ENCODE assay signal across 37 cellular contexts in the genomic region with DNA sequence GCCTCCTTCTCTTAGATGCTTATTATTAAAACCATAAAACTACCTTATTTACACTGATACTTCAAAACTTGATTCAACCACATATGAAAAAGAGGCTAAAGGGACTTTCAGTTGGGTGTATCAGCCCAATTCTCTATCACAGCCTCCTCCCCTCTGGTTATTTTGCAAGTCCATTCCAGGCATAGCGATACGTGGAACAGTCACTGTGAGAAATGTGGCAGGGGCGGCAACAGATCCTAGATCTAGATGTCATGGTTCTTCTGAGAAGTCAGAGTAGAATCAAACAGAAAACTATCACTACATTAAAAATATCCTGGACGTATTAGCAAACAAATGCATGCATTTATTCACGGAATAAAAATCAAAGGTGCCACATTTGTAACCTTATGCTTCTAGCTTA.
"Had no signal": no experiment of that assay in that cellular context is flagged by ENCODE, and none has a peak within 500 bp of the region (broad histone marks: within the 10 kb centered on the region; RNA-seq: fewer than 3 reads in every experiment).

No MANE protein-coding gene starts in this region.

- H3K27ac Mint-ChIP-seq: activated CD4-positive, alpha-beta memory T cell treated with anti-CD3 and anti-CD28 coated beads, Interleukin-2, amount 10 ng/mL, durations not matched to agents 7 days and 5 days; activated CD4-positive, alpha-beta T cell treated with anti-CD3 and anti-CD28 coated beads for 36 hours; activated CD4-positive, alpha-beta T cell treated with anti-CD3 and anti-CD28 coated beads, Interleukin-2, amount 10 ng/mL, durations not matched to agents 7 days and 5 days; activated CD8-positive, alpha-beta memory T cell treated with anti-CD3 and anti-CD28 coated beads, Interleukin-2, amount 10 ng/mL, durations not matched to agents 7 days and 5 days; activated naive CD4-positive, alpha-beta T cell treated with anti-CD3 and anti-CD28 coated beads, Interleukin-2, amount 10 ng/mL, durations not matched to agents 7 days and 5 days; activated naive CD4-positive, alpha-beta T cell treated with anti-CD3 and anti-CD28 coated beads, Interleukin-2, amount 50 U/mL, for 24 hours; activated naive CD8-positive, alpha-beta T cell; activated naive CD8-positive, alpha-beta T cell treated with anti-CD3 and anti-CD28 coated beads, Interleukin-2, amount 10 ng/mL, durations not matched to agents 7 days and 5 days; activated naive CD8-positive, alpha-beta T cell treated with anti-CD3 and anti-CD28 coated beads, Interleukin-2, amount 50 U/mL, for 24 hours; activated T-cell treated with anti-CD3 and anti-CD28 coated beads, Interleukin-2, amount 50 U/mL, for 24 hours; activated T-helper 2 cell treated with anti-CD3 and anti-CD28 coated beads, Interferon-gamma antibody, Interleukin-2, Interleukin-4, amounts not matched to agents 10 μg/mL and 5 μg/mL and 100 μg/mL, durations not matched to agents 14 hours and 24 hours and 36 hours; brain; T-helper 1 cell treated with Interleukin-12 subunit alpha and Interleukin-12 subunit beta and Interleukin-4 antibody, amounts not matched to agents 30 μg/mL and 1 μg/mL, for 36 hours; T-helper 2 cell treated with Interferon-gamma antibody and Interleukin-4, amounts not matched to agents 5 μg/mL and 100 μg/mL, for 36 hours; WTC11 had no signal

- DNase-seq: activated CD4-positive, alpha-beta memory T cell treated with anti-CD3 and anti-CD28 coated beads, Interleukin-2, amount 10 ng/mL, durations not matched to agents 7 days and 5 days; activated CD4-positive, alpha-beta T cell treated with anti-CD3 and anti-CD28 coated beads for 1 hour; activated CD4-positive, alpha-beta T cell treated with anti-CD3 and anti-CD28 coated beads for 36 hours; activated CD4-positive, alpha-beta T cell treated with anti-CD3 and anti-CD28 coated beads for 48 hours; activated CD4-positive, alpha-beta T cell treated with anti-CD3 and anti-CD28 coated beads, Interleukin-2, amount 10 ng/mL, durations not matched to agents 7 days and 5 days; activated CD4-positive, alpha-beta T cell treated with anti-CD3 and anti-CD28 coated beads, Interleukin-2, amount 50 U/mL, for 48 hours; activated CD4-positive, CD25-positive, alpha-beta regulatory T cell; activated CD8-positive, alpha-beta memory T cell treated with anti-CD3 and anti-CD28 coated beads for 24 hours; activated CD8-positive, alpha-beta memory T cell treated with anti-CD3 and anti-CD28 coated beads, Interleukin-2, amount 10 ng/mL, durations not matched to agents 7 days and 5 days; activated CD8-positive, alpha-beta memory T cell treated with anti-CD3 and anti-CD28 coated beads, Interleukin-2, amount 50 U/mL, for 48 hours; activated effector memory CD4-positive, alpha-beta T cell treated with Interleukin-2 at 50 U/mL for 16 hours; activated gamma-delta T cell; activated naive CD4-positive, alpha-beta T cell treated with anti-CD3 and anti-CD28 coated beads, Interleukin-2, amount 10 ng/mL, durations not matched to agents 7 days and 5 days; activated naive CD4-positive, alpha-beta T cell treated with Interleukin-2 at 50 U/mL for 16 hours; activated naive CD8-positive, alpha-beta T cell treated with anti-CD3 and anti-CD28 coated beads, Interleukin-2, amount 10 ng/mL, durations not matched to agents 7 days and 5 days; activated naive CD8-positive, alpha-beta T cell treated with anti-CD3 and anti-CD28 coated beads, Interleukin-2, amount 50 U/mL, for 24 hours; activated T-cell treated with anti-CD3 and anti-CD28 coated beads, Interleukin-2, amount 50 U/mL, for 24 hours; amygdala; anterior cingulate cortex; caudate nucleus; cerebellar nuclear complex; T-helper 1 cell; T-helper 9 cell; WERI-Rb-1 had no signal

- H3K4me1 Mint-ChIP-seq: activated CD4-positive, alpha-beta memory T cell treated with anti-CD3 and anti-CD28 coated beads, Interleukin-2, amount 10 ng/mL, durations not matched to agents 7 days and 5 days; activated CD4-positive, alpha-beta T cell treated with anti-CD3 and anti-CD28 coated beads for 36 hours; activated CD8-positive, alpha-beta memory T cell treated with anti-CD3 and anti-CD28 coated beads, Interleukin-2, amount 10 ng/mL, durations not matched to agents 7 days and 5 days; brain had no signal

- H3K4me3 Mint-ChIP-seq: activated CD4-positive, alpha-beta memory T cell treated with anti-CD3 and anti-CD28 coated beads, Interleukin-2, amount 10 ng/mL, durations not matched to agents 7 days and 5 days; activated CD4-positive, alpha-beta T cell treated with anti-CD3 and anti-CD28 coated beads for 36 hours; activated CD4-positive, alpha-beta T cell treated with anti-CD3 and anti-CD28 coated beads, Interleukin-2, amount 10 ng/mL, durations not matched to agents 7 days and 5 days; activated CD8-positive, alpha-beta memory T cell treated with anti-CD3 and anti-CD28 coated beads, Interleukin-2, amount 10 ng/mL, durations not matched to agents 7 days and 5 days; activated naive CD4-positive, alpha-beta T cell treated with anti-CD3 and anti-CD28 coated beads, Interleukin-2, amount 10 ng/mL, durations not matched to agents 7 days and 5 days; activated naive CD4-positive, alpha-beta T cell treated with anti-CD3 and anti-CD28 coated beads, Interleukin-2, amount 50 U/mL, for 24 hours; activated naive CD8-positive, alpha-beta T cell; activated naive CD8-positive, alpha-beta T cell treated with anti-CD3 and anti-CD28 coated beads, Interleukin-2, amount 10 ng/mL, durations not matched to agents 7 days and 5 days; activated naive CD8-positive, alpha-beta T cell treated with anti-CD3 and anti-CD28 coated beads, Interleukin-2, amount 50 U/mL, for 24 hours; activated T-cell treated with anti-CD3 and anti-CD28 coated beads, Interleukin-2, amount 50 U/mL, for 24 hours; brain; central memory CD8-positive, alpha-beta T cell; T-helper 1 cell treated with Interleukin-12 subunit alpha and Interleukin-12 subunit beta and Interleukin-4 antibody, amounts not matched to agents 30 μg/mL and 1 μg/mL, for 36 hours; T-helper 2 cell treated with Interferon-gamma antibody and Interleukin-4, amounts not matched to agents 5 μg/mL and 100 μg/mL, for 36 hours; WTC11 had no signal

- H3K27me3 Mint-ChIP-seq: activated CD4-positive, alpha-beta memory T cell treated with anti-CD3 and anti-CD28 coated beads, Interleukin-2, amount 10 ng/mL, durations not matched to agents 7 days and 5 days; activated CD4-positive, alpha-beta T cell treated with anti-CD3 and anti-CD28 coated beads for 36 hours; activated CD4-positive, alpha-beta T cell treated with anti-CD3 and anti-CD28 coated beads, Interleukin-2, amount 10 ng/mL, durations not matched to agents 7 days and 5 days; activated CD8-positive, alpha-beta memory T cell treated with anti-CD3 and anti-CD28 coated beads, Interleukin-2, amount 10 ng/mL, durations not matched to agents 7 days and 5 days; activated naive CD4-positive, alpha-beta T cell treated with anti-CD3 and anti-CD28 coated beads, Interleukin-2, amount 10 ng/mL, durations not matched to agents 7 days and 5 days; activated naive CD4-positive, alpha-beta T cell treated with anti-CD3 and anti-CD28 coated beads, Interleukin-2, amount 50 U/mL, for 24 hours; activated naive CD8-positive, alpha-beta T cell; activated naive CD8-positive, alpha-beta T cell treated with anti-CD3 and anti-CD28 coated beads, Interleukin-2, amount 10 ng/mL, durations not matched to agents 7 days and 5 days; activated naive CD8-positive, alpha-beta T cell treated with anti-CD3 and anti-CD28 coated beads, Interleukin-2, amount 50 U/mL, for 24 hours; activated T-cell treated with anti-CD3 and anti-CD28 coated beads, Interleukin-2, amount 50 U/mL, for 24 hours; brain; central memory CD8-positive, alpha-beta T cell had no signal

- FAIRE-seq: bronchial epithelial cell, TTC549 had no signal

- H3K9me3 ChIP-seq: ascending aorta had no signal

- H3K4me3 ChIP-seq: ascending aorta, cardiac muscle cell had no signal

- H3K36me3 Mint-ChIP-seq: activated CD8-positive, alpha-beta memory T cell treated with anti-CD3 and anti-CD28 coated beads, Interleukin-2, amount 10 ng/mL, durations not matched to agents 7 days and 5 days had no signal

- H3K4me1 ChIP-seq: ascending aorta had no signal

- H3K27me3 ChIP-seq: ascending aorta, cardiac muscle cell had no signal

- H3K27ac ChIP-seq: ascending aorta, cardiac muscle cell, WERI-Rb-1 had no signal

- H3K9me3 Mint-ChIP-seq: activated CD4-positive, alpha-beta memory T cell treated with anti-CD3 and anti-CD28 coated beads, Interleukin-2, amount 10 ng/mL, durations not matched to agents 7 days and 5 days; activated CD4-positive, alpha-beta T cell treated with anti-CD3 and anti-CD28 coated beads, Interleukin-2, amount 10 ng/mL, durations not matched to agents 7 days and 5 days; activated naive CD4-positive, alpha-beta T cell treated with anti-CD3 and anti-CD28 coated beads, Interleukin-2, amount 10 ng/mL, durations not matched to agents 7 days and 5 days; activated naive CD4-positive, alpha-beta T cell treated with anti-CD3 and anti-CD28 coated beads, Interleukin-2, amount 50 U/mL, for 24 hours; activated naive CD8-positive, alpha-beta T cell treated with anti-CD3 and anti-CD28 coated beads, Interleukin-2, amount 10 ng/mL, durations not matched to agents 7 days and 5 days; activated naive CD8-positive, alpha-beta T cell treated with anti-CD3 and anti-CD28 coated beads, Interleukin-2, amount 50 U/mL, for 24 hours; activated T-cell treated with anti-CD3 and anti-CD28 coated beads, Interleukin-2, amount 50 U/mL, for 24 hours; activated T-helper 2 cell treated with anti-CD3 and anti-CD28 coated beads, Interferon-gamma antibody, Interleukin-2, Interleukin-4, amounts not matched to agents 10 μg/mL and 5 μg/mL and 100 μg/mL, durations not matched to agents 14 hours and 24 hours and 36 hours; brain; central memory CD8-positive, alpha-beta T cell; T-helper 1 cell treated with Interleukin-12 subunit alpha and Interleukin-12 subunit beta and Interleukin-4 antibody, amounts not matched to agents 30 μg/mL and 1 μg/mL, for 36 hours; T-helper 2 cell treated with Interferon-gamma antibody and Interleukin-4, amounts not matched to agents 5 μg/mL and 100 μg/mL, for 36 hours; WTC11 had no signal

- ATAC-seq: activated CD4-positive, alpha-beta T cell treated with anti-CD3 and anti-CD28 coated beads for 36 hours; activated CD4-positive, CD25-positive, alpha-beta regulatory T cell treated with anti-CD3 and anti-CD28 coated beads, Interleukin-2, amount 50 U/mL, for 24 hours; activated CD8-positive, alpha-beta memory T cell treated with anti-CD3 and anti-CD28 coated beads, Interleukin-2, amount 10 ng/mL, durations not matched to agents 7 days and 5 days; activated naive CD8-positive, alpha-beta T cell treated with anti-CD3 and anti-CD28 coated beads, Interleukin-2, amount 50 U/mL, for 24 hours; WTC11 had no signal
